ENCODE assay signal across 8 cellular contexts in genomic region chr3:156816794-156817741, GRCh38.
DNase-seq lines count a peak whose midpoint lies in the region; TF ChIP-seq lines count a peak whose summit lies in the region.

No MANE protein-coding gene starts in this region.

- CTCF ChIA-PET in HEK293T (lab: Yijun Ruan, JAX) = no interaction called here

- TF ChIP-seq CTCF in GM12865 (IDR thresholded peaks at IDR 0.05; ENCODE audit: insufficient read depth, low read depth, low read length, missing control alignments) = peak; percentile 11
- TF ChIP-seq CTCF in retinal pigment epithelial cell (conservative IDR thresholded peaks at IDR 0.05; ENCODE audit: low read depth, low read length) = peak; percentile 12

- DNase-seq in GM12865 (ENCODE audit: low read depth) = peak; percentile 98
- peak; percentile 81 for DNase-seq in HEK293T (ENCODE audit: extremely low spot score)
- peak; percentile 94 for DNase-seq in NAMALWA (ENCODE audit: low spot score)
- DNase-seq in T-helper 2 cell = peak; percentile 59 to 98 (median 75)
- DNase-seq in anterior cingulate cortex (lab: John Stamatoyannopoulos, UW) = peak in 53 of 58 donors; percentile 3 to 68 (median 46)
- DNase-seq in hepatic stellate cell (ENCODE audit: low spot score) = peak; percentile 82
- DNase-seq in retinal pigment epithelial cell (ENCODE audit: low read depth) = peak; percentile 41
- no peak for DNase-seq in NCI-H1694 treated with DMSO at 0.1 percent for 48 hours (lab: John Stamatoyannopoulos, UW)

- peak overlapping the region; percentile 83 for H3K4me3 ChIP-seq in GM12865 (ENCODE audit: low read depth, low read length)
- H3K4me3 ChIP-seq in retinal pigment epithelial cell (ENCODE audit: low read length) = peak overlapping the region; percentile 54

- POLR2A ChIA-PET in HEK293T (lab: Yijun Ruan, JAX) = interaction anchor here (0.8 to 1.3 kb wide), 4 partner anchors 18 to 272 kb away, joined by 3 to 4 read pairs (median 4); no protein-coding TSS in a partner anchor

TF ChIP-seq in HEK293T, 16 proteins besides CTCF, POLR2A, EP300 and RAD21:
- no peak for TF ChIP-seq TARDBP (IDR thresholded peaks at IDR 0.05)
- TF ChIP-seq ARNT (IDR thresholded peaks at IDR 0.05) = peak; percentile 100
- peak; percentile 50; the same call in 1 of the 2 replicates for TF ChIP-seq CTBP1 (IDR thresholded peaks at IDR 0.05; ENCODE audit: borderline replicate concordance)
- no peak for TF ChIP-seq SP1 (IDR thresholded peaks at IDR 0.05)
- TF ChIP-seq, protein P1, sequence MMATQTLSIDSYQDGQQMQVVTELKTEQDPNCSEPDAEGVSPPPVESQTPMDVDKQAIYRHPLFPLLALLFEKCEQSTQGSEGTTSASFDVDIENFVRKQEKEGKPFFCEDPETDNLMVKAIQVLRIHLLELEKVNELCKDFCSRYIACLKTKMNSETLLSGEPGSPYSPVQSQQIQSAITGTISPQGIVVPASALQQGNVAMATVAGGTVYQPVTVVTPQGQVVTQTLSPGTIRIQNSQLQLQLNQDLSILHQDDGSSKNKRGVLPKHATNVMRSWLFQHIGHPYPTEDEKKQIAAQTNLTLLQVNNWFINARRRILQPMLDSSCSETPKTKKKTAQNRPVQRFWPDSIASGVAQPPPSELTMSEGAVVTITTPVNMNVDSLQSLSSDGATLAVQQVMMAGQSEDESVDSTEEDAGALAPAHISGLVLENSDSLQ (IDR thresholded peaks at IDR 0.05) = 0 out of 2 replicates have a peak, but pooled peaks have one; percentile 17
- no peak for TF ChIP-seq FOXK2 (IDR thresholded peaks at IDR 0.05)
- TF ChIP-seq L3MBTL2 (conservative IDR thresholded peaks at IDR 0.05) = peak; percentile 85
- no peak for TF ChIP-seq ELF4 (IDR thresholded peaks at IDR 0.05)
- no peak for TF ChIP-seq ZNF384 (IDR thresholded peaks at IDR 0.05)
- no peak for TF ChIP-seq NFRKB (IDR thresholded peaks at IDR 0.05)
- peak; percentile 59; the same call in 1 of the 2 replicates for TF ChIP-seq FOXM1 (IDR thresholded peaks at IDR 0.05; ENCODE audit: borderline replicate concordance)
- TF ChIP-seq SUZ12 (IDR thresholded peaks at IDR 0.05) = no peak
- TF ChIP-seq FOXA1 (IDR thresholded peaks at IDR 0.05) = no peak
- no peak for TF ChIP-seq BHLHE40 (IDR thresholded peaks at IDR 0.05; ENCODE audit: borderline replicate concordance)
- no peak for TF ChIP-seq HDGF (IDR thresholded peaks at IDR 0.05; ENCODE audit: borderline replicate concordance)
- TF ChIP-seq LEF1 (IDR thresholded peaks at IDR 0.05; ENCODE audit: borderline replicate concordance) = 0 out of 2 replicates have a peak, but pooled peaks have one; percentile 61
